In genomic region chr9:83920942-83921707, GRCh38 we compare ENCODE assay signal across 8 cellular contexts. TPM values are rescaled to one million over a fixed set of nuclear protein-coding genes. Genes with fewer than 3 reads are reported as not detected.
DNase-seq lines count a peak whose midpoint lies in the region; ATAC-seq and TF ChIP-seq lines count a peak whose summit lies in the region.

Gene KIF27, minus strand, starts transcription at chr9:83921432. Its CDS starts 5,841 bp downstream, at chr9:83915591.

- no peaks in the 10 kb centered on the region for H3K36me3 Mint-ChIP-seq in Caco-2 (ENCODE audit: insufficient read depth, unreplicated experiment)
- no peaks in the 10 kb centered on the region for H3K36me3 Mint-ChIP-seq in memory B cell

- no peaks in the 10 kb centered on the region for H3K4me1 ChIP-seq in Caco-2
- H3K4me1 ChIP-seq in effector memory CD4-positive, alpha-beta T cell (ENCODE audit: control insufficient read depth, insufficient read depth, low read length, poor library complexity, severe bottlenecking) = peaks cover 8% of the 10 kb centered on the region

- no peaks in the 10 kb centered on the region for H3K9me3 Mint-ChIP-seq in Caco-2 (ENCODE audit: unreplicated experiment)
- no peaks in the 10 kb centered on the region for H3K9me3 Mint-ChIP-seq in memory B cell

- peak within 1 kb of the TSS; percentile 71 for H3K4me3 Mint-ChIP-seq in Caco-2 (ENCODE audit: unreplicated experiment)
- H3K4me3 Mint-ChIP-seq in memory B cell = peak within 1 kb of the TSS; percentile 90

- H3K27me3 ChIP-seq in Caco-2 (replicated peaks; ENCODE audit: control insufficient read depth, insufficient read depth, low read length) = no peaks in the 10 kb centered on the region
- no peaks in the 10 kb centered on the region for H3K27me3 ChIP-seq in effector memory CD4-positive, alpha-beta T cell (replicated peaks; ENCODE audit: control insufficient read depth, insufficient read depth, low read length, poor library complexity, severe bottlenecking)

- peak; percentile 96 for DNase-seq in Caco-2
- peak; percentile 95 for DNase-seq in HT1080 (ENCODE audit: low read depth)
- DNase-seq in NK-92 treated with Interleukin-12 subunit alpha and Interleukin-12 subunit beta, amount 100 ng/mL, for 24 hours (lab: John Stamatoyannopoulos, UW) = peak; percentile 92
- DNase-seq in activated CD8-positive, alpha-beta memory T cell treated with anti-CD3 and anti-CD28 coated beads for 4 hours (ENCODE audit: low read depth in 2 of 2) = peak; percentile 90 to 93
- DNase-seq in effector memory CD4-positive, alpha-beta T cell = peak; percentile 89 to 93 (median 89)
- peak; percentile 96 to 97 for DNase-seq in memory B cell (ENCODE audit: low spot score in 2 of 2)
- peak; percentile 94 for DNase-seq in stimulated activated CD8-positive, alpha-beta memory T cell treated with anti-CD3 and anti-CD28 coated beads, Interleukin-12 subunit alpha, Interleukin-12 subunit beta, amount 100 ng/mL, for 1 hour (ENCODE audit: low read depth)

- peak; percentile 94 for ATAC-seq in GM21360 (IDR thresholded peaks at IDR 0.05; ENCODE audit: unreplicated experiment)
- peak; percentile 84 for ATAC-seq in memory B cell (ENCODE audit: low read depth)

- H3K4me1 Mint-ChIP-seq in Caco-2 (ENCODE audit: low read depth, unreplicated experiment) = no peaks in the 10 kb centered on the region
- peaks cover 2% of the 10 kb centered on the region for H3K4me1 Mint-ChIP-seq in memory B cell

- H3K36me3 ChIP-seq in Caco-2 (ENCODE audit: control insufficient read depth, insufficient read depth, low read length) = no peaks in the 10 kb centered on the region
- no peaks in the 10 kb centered on the region for H3K36me3 ChIP-seq in effector memory CD4-positive, alpha-beta T cell (ENCODE audit: control insufficient read depth, insufficient read depth, low read length)

- CTCF ChIA-PET in Caco-2 (lab: Charles Lee) = interaction anchor here (0.6 kb wide), 1 partner anchor 1023 kb away, joined by 4 read pairs; no protein-coding TSS in a partner anchor

- H3K9me3 ChIP-seq in Caco-2 = no peaks in the 10 kb centered on the region
- no peaks in the 10 kb centered on the region for H3K9me3 ChIP-seq in effector memory CD4-positive, alpha-beta T cell (ENCODE audit: control insufficient read depth, low read length)

- intact Hi-C loops in Caco-2 (cut with micrococcal nuclease; ENCODE audit: unreplicated experiment) = loop anchor here (1.0 to 10.0 kb wide), 4 partner anchors 36 to 340 kb away; partner anchors contain the start of genes HNRNPK, IDNK and RMI1

- H3K27ac Mint-ChIP-seq in Caco-2 (ENCODE audit: unreplicated experiment) = peak within 1 kb of the TSS; percentile 82
- H3K27ac Mint-ChIP-seq in memory B cell = peak within 1 kb of the TSS; percentile 97

- peak; percentile 29 to 42 for TF ChIP-seq CTCF in Caco-2 (IDR thresholded peaks at IDR 0.05; ENCODE audit: insufficient read depth in 1 of 2, low read depth in 1 of 2, low read length in 1 of 2, severe bottlenecking in 1 of 2, unreplicated experiment in 1 of 2)

- H3K27me3 Mint-ChIP-seq in Caco-2 (ENCODE audit: insufficient read depth, unreplicated experiment) (no peaks in the 10 kb centered on the region), memory B cell (no peaks in the 10 kb centered on the region)

- TSS peak; percentile 99 for BruUV-seq in Caco-2 (replicated peaks; lab: Mats Ljungman, UMichigan)

- H3K4me3 ChIP-seq in Caco-2 (ENCODE audit: low read depth, low read length) = peak within 1 kb of the TSS; percentile 52
- peak within 1 kb of the TSS; percentile 72 for H3K4me3 ChIP-seq in effector memory CD4-positive, alpha-beta T cell (ENCODE audit: insufficient read depth, low read depth, low read length, poor library complexity, severe bottlenecking)

- POLR2A ChIA-PET in Caco-2 (lab: Charles Lee) = no interaction called here

- H3K27ac ChIP-seq in effector memory CD4-positive, alpha-beta T cell (ENCODE audit: insufficient read depth, low read length, poor library complexity, severe bottlenecking) = peak within 1 kb of the TSS; percentile 92

RNA-seq across cellular contexts. Expression of gene KIF27, which starts in this region (rescaled TPM):
- 1.8 and 2.0 TPM in 2 replicates for total RNA-seq in Caco-2 (2022)
- 0.87 and 1.4 TPM in 2 replicates for total RNA-seq in HT1080 (2014; rRNA removed; shearing (Covaris generic))
- 1.4 and 2.1 TPM in 2 replicates for polyA plus RNA-seq in HT1080 (2015; cell fraction: cytosol; rRNA removed)
- polyA plus RNA-seq in HT1080 (2015; cell fraction: nucleus; rRNA removed) = 2.7 and 5.0 TPM in 2 replicates

Comparison
In these comparisons a context has a peak if more than half of its experiments do, and no peak if none do; other contexts are left out.
1. Peak in every context shown above with its lines: DNase-seq, ATAC-seq, H3K4me3 ChIP-seq and H3K27ac ChIP-seq.